In genomic region chr4:140523857-140524742, GRCh38 we compare ENCODE assay signal across 7 cellular contexts.
DNase-seq lines count a peak whose midpoint lies in the region; ATAC-seq and TF ChIP-seq lines count a peak whose summit lies in the region.

Gene ELMOD2, plus strand, starts transcription at chr4:140524168. Its CDS starts 1,261 bp downstream, at chr4:140525429.

- peak; percentile 100 for ATAC-seq in GM18502 (IDR thresholded peaks at IDR 0.05; ENCODE audit: poor library complexity, unreplicated experiment)
- ATAC-seq in HG02973 (IDR thresholded peaks at IDR 0.05; ENCODE audit: unreplicated experiment): peak; percentile 100

- TF ChIP-seq CTCF in retinal pigment epithelial cell (conservative IDR thresholded peaks at IDR 0.05; ENCODE audit: low read depth, low read length): peak; percentile 94

- peak; percentile 96 for DNase-seq in NCI-H2029 (lab: John Stamatoyannopoulos, UW)
- peak; percentile 96 for DNase-seq in T-helper 9 cell
- DNase-seq in astrocyte of the hippocampus (ENCODE audit: low read depth, low spot score): peak; percentile 99
- DNase-seq in hippocampal formation (lab: John Stamatoyannopoulos, UW): peak; percentile 98 to 99
- DNase-seq in retinal pigment epithelial cell (ENCODE audit: low read depth): peak; percentile 89

- peak within 1 kb of the TSS; percentile 92 for H3K4me3 ChIP-seq in retinal pigment epithelial cell (ENCODE audit: low read length)

Comparison
In these comparisons a context has a peak if more than half of its experiments do, and no peak if none do; other contexts are left out.
1. Peak in every context shown above with its lines: DNase-seq, ATAC-seq and H3K4me3 ChIP-seq.